ENCODE assay signal across 19 cellular contexts in genomic region chr3:126131881-126132750, GRCh38. TPM values are rescaled to one million over a fixed set of nuclear protein-coding genes. Genes with fewer than 3 reads are reported as not detected.
DNase-seq lines count a peak whose midpoint lies in the region; ATAC-seq and TF ChIP-seq lines count a peak whose summit lies in the region.
"Had no signal": no experiment of that assay in that cellular context is flagged by ENCODE, and none has a peak within 500 bp of the region (broad histone marks: within the 10 kb centered on the region; RNA-seq: fewer than 3 reads in every experiment).

No MANE protein-coding gene starts in this region.

- POLR2A ChIA-PET in activated CD4-positive, alpha-beta memory T cell treated with anti-CD3 and anti-CD28 coated beads for 36 hours (lab: Charles Lee) = no interaction called here
- POLR2A ChIA-PET in activated CD4-positive, alpha-beta memory T cell treated with anti-CD3 and anti-CD28 coated beads, Interleukin-2, amount 10 ng/mL, durations not matched to agents 7 days and 5 days (lab: Charles Lee) = no interaction called here

- H3K4me1 Mint-ChIP-seq in activated CD4-positive, alpha-beta memory T cell treated with anti-CD3 and anti-CD28 coated beads for 36 hours (ENCODE audit: low read depth) = no peaks in the 10 kb centered on the region
- H3K4me1 Mint-ChIP-seq in activated CD4-positive, alpha-beta memory T cell treated with anti-CD3 and anti-CD28 coated beads, Interleukin-2, amount 10 ng/mL, durations not matched to agents 7 days and 5 days = no peaks in the 10 kb centered on the region
- H3K4me1 Mint-ChIP-seq in neural progenitor cell = peaks cover 7% of the 10 kb centered on the region
- no peaks in the 10 kb centered on the region for H3K4me1 Mint-ChIP-seq in stimulated activated naive CD8-positive, alpha-beta T cell treated with anti-CD3 and anti-CD28 coated beads, Interleukin-15, amount 100 ng/mL, for 72 hours

- H4K20me1 ChIP-seq in neural progenitor cell (ENCODE audit: low read depth) = no peaks in the 10 kb centered on the region

- peaks cover 3% of the 10 kb centered on the region for H3K4me1 ChIP-seq in neural progenitor cell
- H3K4me1 ChIP-seq in upper lobe of left lung = peaks cover 0 to 20% (median 10%) of the 10 kb centered on the region in 4 donors
- H3K4me1 ChIP-seq: ascending aorta had no signal

- peak overlapping the region; percentile 100 for H2AFZ ChIP-seq in neural progenitor cell (replicated peaks)

- WGBS in upper lobe of left lung, 2 donors = 80 to 81% methylated on average over 7 to 15 of the region's 16 CpGs

- no peak overlapping the region for H3K9ac ChIP-seq in neural progenitor cell

- TF ChIP-seq EP300 in upper lobe of left lung (IDR thresholded peaks at IDR 0.05) = no peak

- no peak for ATAC-seq in upper lobe of left lung (ENCODE audit: low FRiP score in 2 of 2)
- ATAC-seq in stimulated activated naive CD8-positive, alpha-beta T cell treated with anti-CD3 and anti-CD28 coated beads, Interleukin-15, amount 100 ng/mL, for 72 hours = no peak
- ATAC-seq: left colon had no signal

- CTCF ChIA-PET in activated CD4-positive, alpha-beta memory T cell treated with anti-CD3 and anti-CD28 coated beads for 36 hours (lab: Charles Lee) = interaction anchor here (1.0 to 3.5 kb wide), 3 partner anchors 10 to 66 kb away, joined by 3 to 20 read pairs (median 3); no protein-coding TSS in a partner anchor
- CTCF ChIA-PET in activated CD4-positive, alpha-beta memory T cell treated with anti-CD3 and anti-CD28 coated beads, Interleukin-2, amount 10 ng/mL, durations not matched to agents 7 days and 5 days (lab: Charles Lee) = no interaction called here

- TF ChIP-seq CTCF in neural progenitor cell (IDR thresholded peaks at IDR 0.05) (no peak), upper lobe of left lung (IDR thresholded peaks at IDR 0.05) (no peak)

- H3K27me3 ChIP-seq in neural progenitor cell (no peaks in the 10 kb centered on the region), upper lobe of left lung (no peaks in the 10 kb centered on the region)
- H3K27me3 ChIP-seq: ascending aorta had no signal

- no peaks in the 10 kb centered on the region for H3F3A ChIP-seq in neural progenitor cell (ENCODE audit: low read depth)

- H3K36me3 Mint-ChIP-seq in activated CD4-positive, alpha-beta memory T cell treated with anti-CD3 and anti-CD28 coated beads for 36 hours = no peaks in the 10 kb centered on the region
- H3K36me3 Mint-ChIP-seq in activated CD4-positive, alpha-beta memory T cell treated with anti-CD3 and anti-CD28 coated beads, Interleukin-2, amount 10 ng/mL, durations not matched to agents 7 days and 5 days (ENCODE audit: low read depth) = no peaks in the 10 kb centered on the region
- no peaks in the 10 kb centered on the region for H3K36me3 Mint-ChIP-seq in neural progenitor cell
- H3K36me3 Mint-ChIP-seq: naive B cell had no signal

- intact Hi-C loops in activated CD4-positive, alpha-beta memory T cell treated with anti-CD3 and anti-CD28 coated beads for 36 hours (cut with micrococcal nuclease) = loop anchor here (2.0 kb wide), 1 partner anchor 67 kb away; no protein-coding TSS in a partner anchor

- H3K79me2 ChIP-seq in neural progenitor cell (ENCODE audit: low read depth) = no peaks in the 10 kb centered on the region

- H3K4me3 ChIP-seq in neural progenitor cell = no peak overlapping the region
- H3K4me3 ChIP-seq in upper lobe of left lung = no peak overlapping the region
- H3K4me3 ChIP-seq: ascending aorta had no signal

- DNase-seq in activated CD4-positive, alpha-beta memory T cell treated with anti-CD3 and anti-CD28 coated beads for 36 hours = peak; percentile 4
- DNase-seq in activated CD4-positive, alpha-beta memory T cell treated with anti-CD3 and anti-CD28 coated beads, Interleukin-2, amount 10 ng/mL, durations not matched to agents 7 days and 5 days = no peak
- DNase-seq in ecto neural progenitor cell (ENCODE audit: low spot score) = peak; percentile 36
- DNase-seq in neural progenitor cell (ENCODE audit: low spot score) = no peak
- DNase-seq in upper lobe of left lung = peak; percentile 15 to 38
- DNase-seq in central memory CD4-positive, alpha-beta T cell = no peak
- DNase-seq in stimulated activated naive CD8-positive, alpha-beta T cell treated with anti-CD3 and anti-CD28 coated beads, Interleukin-15, amount 100 ng/mL, for 72 hours = no peak
- DNase-seq in epidermal melanocyte (ENCODE audit: insufficient read length, low spot score) = no peak
- DNase-seq: activated CD4-positive, CD25-positive, alpha-beta regulatory T cell; dermis blood vessel endothelial cell; DND-41; naive B cell; NCI-H2081 treated with DMSO at 0.1 percent for 48 hours; NCI-H748 treated with DMSO at 0.1 percent for 48 hours; stimulated activated CD4-positive, alpha-beta T cell treated with anti-CD3 and anti-CD28 coated beads, Interleukin-4, amount 100 ng/mL, for 4 hours had no signal

- TF ChIP-seq POLR2A in upper lobe of left lung (IDR thresholded peaks at IDR 0.05) = no peak

- no peaks in the 10 kb centered on the region for H3K36me3 ChIP-seq in neural progenitor cell
- no peaks in the 10 kb centered on the region for H3K36me3 ChIP-seq in upper lobe of left lung

- H3K27ac Mint-ChIP-seq in activated CD4-positive, alpha-beta memory T cell treated with anti-CD3 and anti-CD28 coated beads for 36 hours = no peak overlapping the region
- no peak overlapping the region for H3K27ac Mint-ChIP-seq in activated CD4-positive, alpha-beta memory T cell treated with anti-CD3 and anti-CD28 coated beads, Interleukin-2, amount 10 ng/mL, durations not matched to agents 7 days and 5 days
- H3K27ac Mint-ChIP-seq in neural progenitor cell = no peak overlapping the region
- H3K27ac Mint-ChIP-seq in stimulated activated naive CD8-positive, alpha-beta T cell treated with anti-CD3 and anti-CD28 coated beads, Interleukin-15, amount 100 ng/mL, for 72 hours = no peak overlapping the region

- H3K9me3 ChIP-seq in neural progenitor cell (ENCODE audit: low read depth) = no peaks in the 10 kb centered on the region
- H3K9me3 ChIP-seq in upper lobe of left lung = no peaks in the 10 kb centered on the region
- H3K9me3 ChIP-seq: ascending aorta had no signal

- H3K4me3 Mint-ChIP-seq in activated CD4-positive, alpha-beta memory T cell treated with anti-CD3 and anti-CD28 coated beads for 36 hours = no peak overlapping the region
- no peak overlapping the region for H3K4me3 Mint-ChIP-seq in activated CD4-positive, alpha-beta memory T cell treated with anti-CD3 and anti-CD28 coated beads, Interleukin-2, amount 10 ng/mL, durations not matched to agents 7 days and 5 days
- H3K4me3 Mint-ChIP-seq in neural progenitor cell = no peak overlapping the region
- no peak overlapping the region for H3K4me3 Mint-ChIP-seq in stimulated activated naive CD8-positive, alpha-beta T cell treated with anti-CD3 and anti-CD28 coated beads, Interleukin-15, amount 100 ng/mL, for 72 hours

- H3K9me3 Mint-ChIP-seq in activated CD4-positive, alpha-beta memory T cell treated with anti-CD3 and anti-CD28 coated beads for 36 hours = no peaks in the 10 kb centered on the region
- H3K9me3 Mint-ChIP-seq in activated CD4-positive, alpha-beta memory T cell treated with anti-CD3 and anti-CD28 coated beads, Interleukin-2, amount 10 ng/mL, durations not matched to agents 7 days and 5 days = no peaks in the 10 kb centered on the region
- H3K9me3 Mint-ChIP-seq in neural progenitor cell = no peaks in the 10 kb centered on the region
- no peaks in the 10 kb centered on the region for H3K9me3 Mint-ChIP-seq in stimulated activated naive CD8-positive, alpha-beta T cell treated with anti-CD3 and anti-CD28 coated beads, Interleukin-15, amount 100 ng/mL, for 72 hours
- H3K9me3 Mint-ChIP-seq: naive B cell had no signal

- H3K27ac ChIP-seq in neural progenitor cell (no peak overlapping the region), upper lobe of left lung (no peak overlapping the region)
- H3K27ac ChIP-seq: ascending aorta, C4-2B had no signal

- peaks cover 5% of the 10 kb centered on the region for H3K27me3 Mint-ChIP-seq in activated CD4-positive, alpha-beta memory T cell treated with anti-CD3 and anti-CD28 coated beads for 36 hours
- H3K27me3 Mint-ChIP-seq in activated CD4-positive, alpha-beta memory T cell treated with anti-CD3 and anti-CD28 coated beads, Interleukin-2, amount 10 ng/mL, durations not matched to agents 7 days and 5 days = no peaks in the 10 kb centered on the region
- H3K27me3 Mint-ChIP-seq in neural progenitor cell (ENCODE audit: insufficient read depth, low read depth) = peaks cover 2% of the 10 kb centered on the region
- peaks cover 41% of the 10 kb centered on the region for H3K27me3 Mint-ChIP-seq in stimulated activated naive CD8-positive, alpha-beta T cell treated with anti-CD3 and anti-CD28 coated beads, Interleukin-15, amount 100 ng/mL, for 72 hours

- no peak overlapping the region for H3K4me2 ChIP-seq in neural progenitor cell

RNA-seq across cellular contexts. Expression of gene SLC41A3, which starts 48.2 kb away (rescaled TPM):
- total RNA-seq in activated CD4-positive, alpha-beta memory T cell treated with anti-CD3 and anti-CD28 coated beads for 36 hours = 10 to 100 TPM; 26.3 to 27.3 TPM
- 10 to 100 TPM; 25.6 to 30.0 TPM for total RNA-seq in activated CD4-positive, alpha-beta memory T cell treated with anti-CD3 and anti-CD28 coated beads, Interleukin-2, amount 10 ng/mL, durations not matched to agents 7 days and 5 days
- total RNA-seq in neural progenitor cell (ENCODE audit: low replicate concordance) (24.9 and 52.3 TPM in 2 replicates), upper lobe of left lung (10 to 100 TPM; 17.1 to 40.1 (median 32.3) TPM)

RNA-seq across cellular contexts. Expression of gene ALDH1L1, which starts 48.3 kb away (rescaled TPM):
- not detected for total RNA-seq in activated CD4-positive, alpha-beta memory T cell treated with anti-CD3 and anti-CD28 coated beads for 36 hours
- not detected for total RNA-seq in activated CD4-positive, alpha-beta memory T cell treated with anti-CD3 and anti-CD28 coated beads, Interleukin-2, amount 10 ng/mL, durations not matched to agents 7 days and 5 days
- total RNA-seq in neural progenitor cell (ENCODE audit: low replicate concordance) (0.31 and 0.60 TPM in 2 replicates), upper lobe of left lung (10 to 100 TPM in 1 of 6 donors, 1 to 10 TPM in 5; 2.4 to 11.5 (median 4.7) TPM)
- total RNA-seq: A172, dermis blood vessel endothelial cell had no signal

Comparison
In these comparisons a context has a peak if more than half of its experiments do, and no peak if none do; other contexts are left out.
1. DNase-seq: peak in activated CD4-positive, alpha-beta memory T cell treated with anti-CD3 and anti-CD28 coated beads for 36 hours (single experiment), ecto neural progenitor cell (single experiment) and upper lobe of left lung (2 of 2); none in activated CD4-positive, alpha-beta memory T cell treated with anti-CD3 and anti-CD28 coated beads, Interleukin-2, amount 10 ng/mL, durations not matched to agents 7 days and 5 days (single experiment), neural progenitor cell (single experiment), central memory CD4-positive, alpha-beta T cell (single experiment), stimulated activated naive CD8-positive, alpha-beta T cell treated with anti-CD3 and anti-CD28 coated beads, Interleukin-15, amount 100 ng/mL, for 72 hours (0 of 2) and epidermal melanocyte (single experiment).